In genomic region chr2:68776124-68776523, GRCh38 we compare ENCODE assay signal across 9 cellular contexts. TPM values are rescaled to one million over a fixed set of nuclear protein-coding genes. Genes with fewer than 3 reads are reported as not detected.
DNase-seq lines count a peak whose midpoint lies in the region; ATAC-seq and TF ChIP-seq lines count a peak whose summit lies in the region.
"Had no signal": no experiment of that assay in that cellular context is flagged by ENCODE, and none has a peak within 500 bp of the region (broad histone marks: within the 10 kb centered on the region; RNA-seq: fewer than 3 reads in every experiment).

No MANE protein-coding gene starts in this region.

- H3K4me3 ChIP-seq in GM12865 (ENCODE audit: low read depth, low read length), result no peak overlapping the region
- peak overlapping the region; percentile 70 for H3K4me3 ChIP-seq in Karpas-422 (ENCODE audit: low read length)
- no peak overlapping the region for H3K4me3 ChIP-seq in choroid plexus epithelial cell (ENCODE audit: low read depth, low read length)
- peak overlapping the region; percentile 47 for H3K4me3 ChIP-seq in rectal smooth muscle tissue (ENCODE audit: low read length)

- H3K4me1 ChIP-seq in Karpas-422 (ENCODE audit: low read length) (peaks cover 84% of the 10 kb centered on the region), rectal smooth muscle tissue (ENCODE audit: control insufficient read depth, insufficient read depth, low read length) (peaks cover 3% of the 10 kb centered on the region)

- no peaks in the 10 kb centered on the region for H4K20me1 ChIP-seq in Karpas-422 (ENCODE audit: insufficient read depth, low read depth, low read length)

- peak overlapping the region; percentile 93 for H3K4me2 ChIP-seq in Karpas-422 (ENCODE audit: low read depth, low read length, poor library complexity, severe bottlenecking)

- H3K27ac ChIP-seq in Karpas-422 (ENCODE audit: low read length) (peak overlapping the region; percentile 89), rectal smooth muscle tissue (ENCODE audit: low read depth, low read length) (no peak overlapping the region)

- H3K9me2 ChIP-seq in Karpas-422 (replicated peaks; ENCODE audit: insufficient read depth, low read length), result no peaks in the 10 kb centered on the region

- H3K27me3 ChIP-seq in Karpas-422 (ENCODE audit: low read length), result no peaks in the 10 kb centered on the region
- H3K27me3 ChIP-seq in rectal smooth muscle tissue (ENCODE audit: control insufficient read depth, insufficient read depth, low read length), result no peaks in the 10 kb centered on the region

- no peak overlapping the region for H2AFZ ChIP-seq in Karpas-422 (ENCODE audit: low read length)

- TF ChIP-seq CTCF in GM12865 (IDR thresholded peaks at IDR 0.05; ENCODE audit: insufficient read depth, low read depth, low read length, missing control alignments) (no peak), choroid plexus epithelial cell (conservative IDR thresholded peaks at IDR 0.05; ENCODE audit: low read depth, low read length) (peak; percentile 16)

- no peaks in the 10 kb centered on the region for H3K9me3 ChIP-seq in Karpas-422 (ENCODE audit: low read length)

- DNase-seq in GM12865 (ENCODE audit: low read depth) (peak; percentile 33), Karpas-422 (peak; percentile 72), choroid plexus epithelial cell (ENCODE audit: low read depth) (no peak), HK-2 (ENCODE audit: unreplicated experiment) (no peak), NCI-H748 treated with DMSO at 0.1 percent for 48 hours (lab: John Stamatoyannopoulos, UW) (no peak)
- DNase-seq: GOT3, NCI-H226 had no signal

- peaks cover 95% of the 10 kb centered on the region for H3K79me2 ChIP-seq in Karpas-422 (ENCODE audit: low read length)

- H3K36me3 ChIP-seq in Karpas-422 (ENCODE audit: insufficient read depth, low read length) (peaks cover 55% of the 10 kb centered on the region), rectal smooth muscle tissue (ENCODE audit: control insufficient read depth, insufficient read depth, low read length) (no peaks in the 10 kb centered on the region)

- ATAC-seq in GM21381 (IDR thresholded peaks at IDR 0.05; ENCODE audit: unreplicated experiment), result no peak

- H3K9ac ChIP-seq in Karpas-422 (ENCODE audit: low read length), result peak overlapping the region; percentile 83
- H3K9ac ChIP-seq in rectal smooth muscle tissue (ENCODE audit: low read length), result no peak overlapping the region

RNA-seq across cellular contexts. Expression of gene ARHGAP25, which starts 41.5 kb away (rescaled TPM):
- total RNA-seq in Karpas-422 (2014; rRNA removed; shearing (Covaris generic); ENCODE audit: low replicate concordance), result 172 and 213 TPM in 2 replicates

Comparison
In these comparisons a context has a peak if more than half of its experiments do, and no peak if none do; other contexts are left out.
1. DNase-seq: peak in GM12865 (single experiment) and Karpas-422 (single experiment); none in choroid plexus epithelial cell (single experiment), HK-2 (single experiment) and NCI-H748 treated with DMSO at 0.1 percent for 48 hours (single experiment).
2. H3K4me3 ChIP-seq: peak in Karpas-422 (single experiment) and rectal smooth muscle tissue (single experiment); none in GM12865 (single experiment) and choroid plexus epithelial cell (single experiment).